ENCODE assay signal across 8 cellular contexts in the genomic region with DNA sequence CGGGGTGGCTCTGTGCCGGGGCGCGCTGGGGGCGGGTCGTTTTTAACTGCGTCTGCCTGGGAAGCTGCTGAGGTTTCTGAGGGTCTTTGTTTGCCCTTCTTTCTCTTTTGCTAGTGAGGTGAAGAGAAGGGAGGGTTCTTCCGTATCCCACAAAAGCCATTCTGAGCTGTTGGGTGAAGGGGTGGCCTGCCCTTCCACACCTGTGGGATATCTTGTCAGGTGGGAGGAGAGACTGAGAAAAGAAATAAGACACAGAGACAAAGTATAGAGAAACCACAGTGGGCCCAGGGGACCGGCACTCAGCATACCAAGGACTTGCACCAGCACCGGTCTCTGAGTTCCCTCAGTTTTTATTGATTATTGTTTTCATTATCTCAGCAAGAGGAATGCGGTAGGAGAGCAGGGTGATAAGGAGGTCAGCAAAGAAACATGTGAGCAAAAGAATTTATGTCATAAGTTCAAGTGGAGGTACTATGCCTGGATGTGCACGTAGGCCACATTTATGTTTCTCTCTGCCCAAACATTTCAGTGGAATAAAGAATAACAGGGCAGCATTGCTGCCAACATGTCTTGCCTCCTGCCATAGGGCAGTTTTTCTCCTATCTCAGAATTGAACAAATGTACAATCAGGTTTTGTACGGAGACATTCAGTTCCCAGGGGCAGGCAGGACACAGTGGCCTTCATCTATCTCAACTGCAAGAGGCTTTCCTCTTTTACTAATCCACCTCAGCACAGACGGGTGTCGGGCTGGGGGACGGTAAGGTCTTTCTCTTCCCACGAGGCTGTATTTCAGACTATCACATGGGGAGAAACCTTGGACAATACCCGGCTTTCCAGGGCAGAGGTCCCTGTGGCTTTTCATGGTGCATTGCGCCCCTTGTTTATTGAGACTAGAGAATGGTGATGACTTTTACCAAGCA. TPM values are rescaled to one million over a fixed set of nuclear protein-coding genes. Genes with fewer than 3 reads are reported as not detected.
DNase-seq lines count a peak whose midpoint lies in the region; ATAC-seq and TF ChIP-seq lines count a peak whose summit lies in the region.

No MANE protein-coding gene starts in this region.

- peak overlapping the region in 4 of 5 donors; percentile 76 to 98 (median 80) for H3K27ac ChIP-seq in adrenal gland

- peak overlapping the region in 2 of 4 donors; percentile 32 to 83 for H3K4me3 ChIP-seq in adrenal gland

- H3K4me3 Mint-ChIP-seq in stimulated activated naive CD8-positive, alpha-beta T cell treated with anti-CD3 and anti-CD28 coated beads, Interleukin-15, amount 100 ng/mL, for 72 hours = peak overlapping the region; percentile 93 to 97

- peaks cover 3 to 9% of the 10 kb centered on the region in 2 donors for H3K4me1 ChIP-seq in adrenal gland (replicated peaks in 1 of 2)

- H3K27me3 ChIP-seq in adrenal gland = no peaks in the 10 kb centered on the region

- TF ChIP-seq POLR2A in adrenal gland (IDR thresholded peaks at IDR 0.05) = no peak

- WGBS in adrenal gland, 4 donors = 17 to 26% (median 18%) methylated on average over 13 to 19 of the region's 19 CpGs

- peaks cover 44% of the 10 kb centered on the region for H3K4me1 Mint-ChIP-seq in stimulated activated naive CD8-positive, alpha-beta T cell treated with anti-CD3 and anti-CD28 coated beads, Interleukin-15, amount 100 ng/mL, for 72 hours

- DNase-seq in Right ventricle myocardium inferior (ENCODE audit: missing footprints) = peak; percentile 73
- no peak for DNase-seq in cardiac septum (ENCODE audit: low spot score)
- DNase-seq in adrenal gland = peak in 3 of 7 donors; percentile 20 to 33 (median 22)
- peak; percentile 34 for DNase-seq in iris pigment epithelial cell (ENCODE audit: low read depth)
- DNase-seq in stimulated activated naive CD8-positive, alpha-beta T cell treated with anti-CD3 and anti-CD28 coated beads, Interleukin-15, amount 100 ng/mL, for 72 hours = no peak
- DNase-seq in NCI-H748 treated with DMSO at 0.1 percent for 48 hours (lab: John Stamatoyannopoulos, UW) = no peak
- DNase-seq in NCI-H345 (lab: John Stamatoyannopoulos, UW) = no peak

- H3K27ac Mint-ChIP-seq in stimulated activated naive CD8-positive, alpha-beta T cell treated with anti-CD3 and anti-CD28 coated beads, Interleukin-15, amount 100 ng/mL, for 72 hours = peak overlapping the region; percentile 68 to 79

- ATAC-seq in Right ventricle myocardium inferior (no peak), HG03159 (IDR thresholded peaks at IDR 0.05; ENCODE audit: unreplicated experiment) (peak; percentile 22)
- ATAC-seq in stimulated activated naive CD8-positive, alpha-beta T cell treated with anti-CD3 and anti-CD28 coated beads, Interleukin-15, amount 100 ng/mL, for 72 hours = no peak

- intact Hi-C loops in Right ventricle myocardium inferior (cut with DNase I) (loop anchor here (1.0 to 2.0 kb wide), 4 partner anchors 33 to 81 kb away; a partner anchor contains a TSS), cardiac septum (cut with DNase I) (loop anchor here (1.0 kb wide), 3 partner anchors 34 to 69 kb away; a partner anchor contains a TSS), adrenal gland (cut with DNase I) (no loop called here)

- TF ChIP-seq CTCF in adrenal gland (IDR thresholded peaks at IDR 0.05) = no peak

- no peaks in the 10 kb centered on the region for H3K36me3 ChIP-seq in adrenal gland (replicated peaks in 1 of 2)

- no peaks in the 10 kb centered on the region for H3K27me3 Mint-ChIP-seq in stimulated activated naive CD8-positive, alpha-beta T cell treated with anti-CD3 and anti-CD28 coated beads, Interleukin-15, amount 100 ng/mL, for 72 hours

- no peaks in the 10 kb centered on the region for H3K9me3 Mint-ChIP-seq in stimulated activated naive CD8-positive, alpha-beta T cell treated with anti-CD3 and anti-CD28 coated beads, Interleukin-15, amount 100 ng/mL, for 72 hours

- no peaks in the 10 kb centered on the region for H3K9me3 ChIP-seq in adrenal gland (replicated peaks in 1 of 3)

RNA-seq across cellular contexts. Expression of a gene that starts 1.0 kb away (rescaled TPM):
- total RNA-seq in Right ventricle myocardium inferior (2.9 TPM), cardiac septum (2.9 TPM), adrenal gland (1 to 10 TPM; 1.6 to 9.2 (median 4.2) TPM)
- polyA plus RNA-seq in adrenal gland = 1 to 10 TPM; 4.5 to 7.2 (median 7.2) TPM

RNA-seq across cellular contexts. Expression of a gene that starts 48.1 kb away (rescaled TPM):
- total RNA-seq in Right ventricle myocardium inferior = 20.8 TPM
- total RNA-seq in cardiac septum = 18.1 TPM
- 10 to 100 TPM; 11.5 to 70.2 (median 30.4) TPM for total RNA-seq in adrenal gland
- polyA plus RNA-seq in adrenal gland = 100 to 1,000 TPM in 2 of 3 donors, 10 to 100 TPM in 1; 10.3 to 366 (median 155) TPM

Comparison
In these comparisons a context has a peak if more than half of its experiments do, and no peak if none do; other contexts are left out.
1. DNase-seq: peak in Right ventricle myocardium inferior (single experiment) and iris pigment epithelial cell (single experiment); none in cardiac septum (single experiment), stimulated activated naive CD8-positive, alpha-beta T cell treated with anti-CD3 and anti-CD28 coated beads, Interleukin-15, amount 100 ng/mL, for 72 hours (0 of 2), NCI-H748 treated with DMSO at 0.1 percent for 48 hours (single experiment) and NCI-H345 (single experiment).
2. intact Hi-C loops: an anchor here in Right ventricle myocardium inferior (1.0 to 2.0 kb wide) and cardiac septum (1.0 kb wide); none called in adrenal gland.